ENCODE assay signal across 1 cellular context in the genomic region with DNA sequence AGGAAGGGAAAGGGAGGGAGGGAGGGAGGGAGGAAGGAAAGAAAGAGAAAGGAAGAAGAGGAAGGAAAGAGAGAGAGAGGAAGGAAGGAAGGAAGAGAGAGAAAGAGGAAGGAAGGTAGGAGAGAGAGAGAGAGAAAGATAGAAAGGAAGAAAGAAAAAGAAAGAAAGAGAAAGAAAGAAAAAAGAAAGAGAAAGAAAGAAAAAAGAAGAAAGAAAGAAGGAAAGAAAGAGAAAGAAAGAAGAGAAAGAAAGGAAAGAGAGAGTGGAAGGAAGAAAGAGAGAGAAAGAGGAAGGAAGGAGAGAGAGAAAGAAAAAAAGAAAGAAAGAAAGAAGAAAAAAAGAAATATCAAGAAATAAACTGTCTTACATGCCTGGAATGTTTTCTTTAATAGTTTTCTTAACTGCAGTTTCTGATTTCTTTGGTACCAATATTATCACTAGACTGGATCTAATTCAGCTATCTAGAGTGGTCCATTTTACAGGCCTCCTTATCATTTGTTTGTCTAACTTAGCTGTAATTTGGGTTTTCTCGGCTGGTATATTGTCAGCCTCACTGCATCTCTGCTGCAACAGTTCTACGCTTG.
TF ChIP-seq lines count a peak whose summit lies in the region.

No MANE protein-coding gene starts in this region.

TF ChIP-seq in HEK293, 187 proteins besides CTCF, POLR2A, EP300 and RAD21 (continued from another document):
- TF ChIP-seq, protein P1, sequence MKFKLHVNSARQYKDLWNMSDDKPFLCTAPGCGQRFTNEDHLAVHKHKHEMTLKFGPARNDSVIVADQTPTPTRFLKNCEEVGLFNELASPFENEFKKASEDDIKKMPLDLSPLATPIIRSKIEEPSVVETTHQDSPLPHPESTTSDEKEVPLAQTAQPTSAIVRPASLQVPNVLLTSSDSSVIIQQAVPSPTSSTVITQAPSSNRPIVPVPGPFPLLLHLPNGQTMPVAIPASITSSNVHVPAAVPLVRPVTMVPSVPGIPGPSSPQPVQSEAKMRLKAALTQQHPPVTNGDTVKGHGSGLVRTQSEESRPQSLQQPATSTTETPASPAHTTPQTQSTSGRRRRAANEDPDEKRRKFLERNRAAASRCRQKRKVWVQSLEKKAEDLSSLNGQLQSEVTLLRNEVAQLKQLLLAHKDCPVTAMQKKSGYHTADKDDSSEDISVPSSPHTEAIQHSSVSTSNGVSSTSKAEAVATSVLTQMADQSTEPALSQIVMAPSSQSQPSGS (tag by site-specific recombination; IDR thresholded peaks at IDR 0.05; ENCODE audit: low read depth) = no peak
- no peak for TF ChIP-seq ZNF121 (tag by site-specific recombination; IDR thresholded peaks at IDR 0.05)
- no peak for TF ChIP-seq ZBTB8A (tag by site-specific recombination; IDR thresholded peaks at IDR 0.05)
- no peak for TF ChIP-seq ZNF76 (tag by site-specific recombination; IDR thresholded peaks at IDR 0.05; ENCODE audit: borderline replicate concordance, low read depth)
